In the genomic region with DNA sequence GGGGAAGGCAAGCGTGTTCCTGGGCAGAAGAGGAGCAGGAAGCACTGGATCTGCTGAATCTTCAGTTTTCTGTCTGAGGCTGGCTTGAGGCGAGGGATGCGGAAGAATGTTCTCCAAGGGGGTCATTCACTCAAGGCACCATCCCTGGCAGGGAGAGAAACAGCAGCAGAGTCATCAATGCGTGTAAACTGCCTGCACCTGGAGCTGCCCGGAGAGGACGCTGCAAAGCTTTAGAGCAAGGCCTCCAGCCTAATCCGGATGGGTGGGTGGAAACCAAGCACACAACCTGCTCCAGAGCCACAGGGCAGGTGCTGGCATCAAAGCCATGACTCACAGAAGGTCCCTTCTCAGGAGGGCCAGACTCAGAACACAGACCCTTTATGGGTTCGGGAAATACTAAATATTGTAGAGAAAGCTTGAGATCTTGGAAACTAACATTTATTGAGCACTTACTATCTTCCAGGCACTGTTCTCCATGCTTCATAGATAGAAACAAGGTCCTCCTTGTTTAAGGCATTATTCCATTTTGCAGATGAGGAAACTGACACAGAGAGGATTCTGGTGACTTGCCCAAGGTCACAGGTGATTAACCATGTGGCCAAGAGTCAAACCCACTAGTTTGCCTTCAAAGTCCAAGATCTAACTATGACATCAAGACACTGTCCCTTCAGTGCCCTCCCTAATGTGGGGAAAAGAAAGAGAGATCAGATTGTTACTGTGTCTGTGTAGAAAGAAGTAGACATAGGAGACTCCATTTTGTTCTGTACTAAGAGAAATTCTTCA, we compare ENCODE assay signal across 1 cellular context.
TF ChIP-seq lines count a peak whose summit lies in the region.

No MANE protein-coding gene starts in this region.

TF ChIP-seq in HepG2, 621 proteins besides CTCF, POLR2A, EP300 and RAD21:
- TF ChIP-seq HOXD1 (CRISPR knock-in tag; IDR thresholded peaks at IDR 0.05) (no peak), ZNF629 (CRISPR knock-in tag; conservative IDR thresholded peaks at IDR 0.05) (peak; percentile 53; the same call in 1 of the 2 replicates), EEA1 (CRISPR knock-in tag; IDR thresholded peaks at IDR 0.05; ENCODE audit: borderline replicate concordance) (no peak), CREM (IDR thresholded peaks at IDR 0.05) (no peak), CREM (CRISPR knock-in tag; IDR thresholded peaks at IDR 0.05) (no peak), FOXK2 (IDR thresholded peaks at IDR 0.05) (no peak)
- TF ChIP-seq, protein P1, sequence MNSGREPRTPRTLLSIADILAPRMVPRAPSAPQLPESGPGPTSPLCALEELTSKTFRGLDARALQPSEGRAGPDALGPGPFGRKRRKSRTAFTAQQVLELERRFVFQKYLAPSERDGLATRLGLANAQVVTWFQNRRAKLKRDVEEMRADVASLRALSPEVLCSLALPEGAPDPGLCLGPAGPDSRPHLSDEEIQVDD (CRISPR knock-in tag; IDR thresholded peaks at IDR 0.05; ENCODE audit: borderline replicate concordance): no peak
